Comparison of ENCODE assay signal across 8 cellular contexts in the genomic region with DNA sequence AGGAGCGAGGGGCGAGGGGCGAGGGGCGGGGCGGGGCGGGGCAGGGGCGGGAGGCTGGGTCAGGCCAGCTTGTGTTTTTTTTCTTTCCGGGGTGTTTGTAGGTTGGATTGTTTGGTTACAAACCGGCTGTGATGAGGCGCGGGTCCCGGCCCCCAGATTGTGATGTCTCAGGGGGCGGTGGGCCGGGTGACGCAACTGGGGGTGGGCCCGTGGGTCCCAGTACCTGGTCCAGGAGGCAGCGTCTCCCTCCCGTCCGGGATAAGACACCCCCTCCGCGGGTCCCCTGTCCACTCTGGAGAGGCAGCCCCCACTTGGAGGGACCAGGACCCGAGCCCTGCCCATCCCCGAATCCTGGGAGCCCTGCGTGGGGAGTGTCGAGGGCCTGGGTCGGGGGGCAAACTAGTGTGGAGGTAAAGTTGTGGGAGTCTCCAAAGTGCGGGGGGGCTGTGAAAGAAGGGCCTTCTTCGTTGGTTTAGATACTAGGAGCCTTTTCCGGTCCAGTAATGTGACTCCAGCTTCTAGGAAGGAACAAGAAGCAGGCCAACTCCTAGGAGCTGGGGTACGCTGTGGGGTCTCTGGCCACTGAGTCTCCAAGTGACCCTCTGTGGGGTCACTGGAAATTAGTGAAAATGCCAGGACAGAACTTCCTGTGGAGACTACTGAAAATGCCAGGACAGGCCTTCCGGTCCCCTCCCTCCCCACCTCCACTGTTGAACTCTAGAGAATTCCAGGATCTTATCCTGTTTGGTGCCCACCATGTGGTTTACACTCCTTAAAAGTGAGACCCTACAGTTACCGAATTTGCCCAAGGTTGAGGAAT. TPM values are rescaled to one million over a fixed set of nuclear protein-coding genes. Genes with fewer than 3 reads are reported as not detected.
DNase-seq lines count a peak whose midpoint lies in the region; ATAC-seq and TF ChIP-seq lines count a peak whose summit lies in the region.

No MANE protein-coding gene starts in this region.

- no peak overlapping the region for H2AK9ac ChIP-seq in IMR-90 (replicated peaks; ENCODE audit: low read depth, low read length, poor library complexity)

- H3K23ac ChIP-seq in IMR-90 (ENCODE audit: low read depth, low read length): no peak overlapping the region

- H3K4me1 Mint-ChIP-seq in nephron progenitor cell: peaks cover 45% of the 10 kb centered on the region

- H3K9me3 ChIP-seq in IMR-90 (ENCODE audit: control insufficient read depth, insufficient read depth, low read length): no peaks in the 10 kb centered on the region

- no peaks in the 10 kb centered on the region for H3K9me3 Mint-ChIP-seq in nephron progenitor cell

- H3K4me3 Mint-ChIP-seq in nephron progenitor cell: peak overlapping the region; percentile 78

- no peak overlapping the region for H2BK5ac ChIP-seq in IMR-90 (ENCODE audit: low read depth, low read length, poor library complexity, severe bottlenecking)

- no TSS peak for BruUV-seq in IMR-90 (replicated peaks; lab: Mats Ljungman, UMichigan)

- no peaks in the 10 kb centered on the region for H3K36me3 Mint-ChIP-seq in nephron progenitor cell (ENCODE audit: low read depth)

- no peaks in the 10 kb centered on the region for H3K36me3 ChIP-seq in IMR-90 (ENCODE audit: control insufficient read depth, insufficient read depth, low read length)

- in situ Hi-C loops in IMR-90 (cut with MboI; ENCODE audit: low sequenced_read_pairs): no loop called here

- 14% methylated on average over 11 of the region's 32 CpGs; no CpG with 5 or more reads in 1 of the 2 experiments for WGBS in IMR-90 (ENCODE audit: extremely low coverage in 2 of 2, insufficient read length in 1 of 2), 2 experiments

- peak; percentile 17 for DNase-seq in ELR (ENCODE audit: low read depth)
- no peak for DNase-seq in IMR-90
- DNase-seq in coronary artery (ENCODE audit: low spot score): no peak
- DNase-seq in nephron progenitor cell: no peak
- DNase-seq in HuH-7 (ENCODE audit: low spot score): no peak
- no peak for DNase-seq in RKO (ENCODE audit: low spot score)
- DNase-seq in NCI-H2107 (lab: John Stamatoyannopoulos, UW): no peak

- no peak for TF ChIP-seq POLR2A in IMR-90 (IDR thresholded peaks at IDR 0.05; ENCODE audit: low read depth, low read length)

- dilution Hi-C loops in IMR-90 (cut with HindIII; ENCODE audit: low sequenced_read_pairs, unreplicated experiment): no loop called here

- ATAC-seq in IMR-90 (ENCODE audit: low read depth) (no peak), HG02884 (IDR thresholded peaks at IDR 0.05; ENCODE audit: unreplicated experiment) (no peak)

- H2BK15ac ChIP-seq in IMR-90 (ENCODE audit: low read depth, low read length): no peak overlapping the region

- H2BK120ac ChIP-seq in IMR-90 (ENCODE audit: low read depth, low read length): no peak overlapping the region

- H3K27ac Mint-ChIP-seq in nephron progenitor cell: no peak overlapping the region

- POLR2A ChIA-PET in IMR-90 (lab: Charles Lee; ENCODE audit: unreplicated experiment): no interaction called here

- no peak overlapping the region for H2AK5ac ChIP-seq in IMR-90 (ENCODE audit: low read depth, low read length)

- no peak overlapping the region for H3K56ac ChIP-seq in IMR-90 (ENCODE audit: extremely low read depth, insufficient read depth, low read length)

- CTCF ChIA-PET in IMR-90 (lab: Yijun Ruan, JAX): no interaction called here

- peak overlapping the region; percentile 42; the same call in 1 of the 2 replicates for H3K4me2 ChIP-seq in IMR-90 (ENCODE audit: low read depth, low read length)

- intact Hi-C loops in IMR-90 (cut with micrococcal nuclease): no loop called here

- no peak overlapping the region for H2BK20ac ChIP-seq in IMR-90 (ENCODE audit: low read depth, low read length)

- no peak overlapping the region for H3K18ac ChIP-seq in IMR-90 (ENCODE audit: low read depth, low read length)

- H2AFZ ChIP-seq in IMR-90 (replicated peaks; ENCODE audit: low read length, poor library complexity): peak overlapping the region; percentile 69

- H3K27me3 Mint-ChIP-seq in nephron progenitor cell (ENCODE audit: low read depth, poor library complexity): peaks cover 40% of the 10 kb centered on the region

- H4K20me1 ChIP-seq in IMR-90 (ENCODE audit: insufficient read depth, low read length): no peaks in the 10 kb centered on the region

- TF ChIP-seq CTCF in IMR-90 (conservative IDR thresholded peaks at IDR 0.05; ENCODE audit: low read depth, low read length) (no peak), coronary artery (IDR thresholded peaks at IDR 0.05) (no peak), nephron progenitor cell (IDR thresholded peaks at IDR 0.05) (no peak)

- H3K4me3 ChIP-seq in IMR-90 (ENCODE audit: insufficient read depth, low read depth, low read length): peak overlapping the region; percentile 15; the same call in 1 of the 2 replicates
- peak overlapping the region; percentile 78 for H3K4me3 ChIP-seq in coronary artery

- no peak overlapping the region for H3K4ac ChIP-seq in IMR-90 (ENCODE audit: low read depth, low read length)

- H3K9ac ChIP-seq in IMR-90 (ENCODE audit: low read depth, low read length): no peak overlapping the region

- TF ChIP-seq RAD21 in IMR-90 (IDR thresholded peaks at IDR 0.05; ENCODE audit: low read length): no peak

- no peaks in the 10 kb centered on the region for H3K79me1 ChIP-seq in IMR-90 (ENCODE audit: low read depth in 1 of 2, low read length in 2 of 2)

- no peaks in the 10 kb centered on the region; the same call in 1 of the 2 replicates for H3K4me1 ChIP-seq in IMR-90 (ENCODE audit: control insufficient read depth, insufficient read depth, low read length)

- H4K5ac ChIP-seq in IMR-90 (ENCODE audit: low read depth, low read length): no peak overlapping the region

- H3K27me3 ChIP-seq in IMR-90 (ENCODE audit: control insufficient read depth, insufficient read depth, low read length): peaks cover 20% of the 10 kb centered on the region

- H3K27ac ChIP-seq in IMR-90 (ENCODE audit: insufficient read depth, low read length) (no peak overlapping the region), coronary artery (peak overlapping the region; percentile 53 to 72)

- no peak overlapping the region for H4K91ac ChIP-seq in IMR-90 (ENCODE audit: insufficient read depth, low read depth, low read length)

- no peak overlapping the region for H4K8ac ChIP-seq in IMR-90 (ENCODE audit: low read depth in 2 of 2, low read length in 2 of 2)

- H3K14ac ChIP-seq in IMR-90 (replicated peaks; ENCODE audit: low read depth, low read length): no peak overlapping the region

- H3K9me1 ChIP-seq in IMR-90 (ENCODE audit: insufficient read depth, low read length): no peaks in the 10 kb centered on the region

TF ChIP-seq in IMR-90, 13 proteins besides CTCF, POLR2A, EP300 and RAD21:
- TF ChIP-seq, protein P1, sequence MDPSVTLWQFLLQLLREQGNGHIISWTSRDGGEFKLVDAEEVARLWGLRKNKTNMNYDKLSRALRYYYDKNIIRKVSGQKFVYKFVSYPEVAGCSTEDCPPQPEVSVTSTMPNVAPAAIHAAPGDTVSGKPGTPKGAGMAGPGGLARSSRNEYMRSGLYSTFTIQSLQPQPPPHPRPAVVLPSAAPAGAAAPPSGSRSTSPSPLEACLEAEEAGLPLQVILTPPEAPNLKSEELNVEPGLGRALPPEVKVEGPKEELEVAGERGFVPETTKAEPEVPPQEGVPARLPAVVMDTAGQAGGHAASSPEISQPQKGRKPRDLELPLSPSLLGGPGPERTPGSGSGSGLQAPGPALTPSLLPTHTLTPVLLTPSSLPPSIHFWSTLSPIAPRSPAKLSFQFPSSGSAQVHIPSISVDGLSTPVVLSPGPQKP (IDR thresholded peaks at IDR 0.05; ENCODE audit: borderline replicate concordance, low read depth, low read length): no peak
- TF ChIP-seq MAFK (IDR thresholded peaks at IDR 0.05; ENCODE audit: low read depth, low read length): no peak

RNA-seq across cellular contexts. Expression of a gene that starts 0.6 kb away (rescaled TPM):
- under 0.01 and 0.18 TPM in 2 replicates for total RNA-seq in IMR-90 (2012; rRNA removed)
- 0.09 and 0.10 TPM in 2 replicates for polyA plus RNA-seq in IMR-90 (2012; rRNA removed)
- polyA plus RNA-seq in IMR-90 (2012; cell fraction: cytosol; rRNA removed): 0.03 TPM in 1 of 2 replicates, not detected in the other
- 0.03 and 0.09 TPM in 2 replicates for polyA plus RNA-seq in IMR-90 (2012; cell fraction: nucleus; rRNA removed; ENCODE audit: low replicate concordance)
